10 cellular contexts compared by ENCODE assay signal in the genomic region with DNA sequence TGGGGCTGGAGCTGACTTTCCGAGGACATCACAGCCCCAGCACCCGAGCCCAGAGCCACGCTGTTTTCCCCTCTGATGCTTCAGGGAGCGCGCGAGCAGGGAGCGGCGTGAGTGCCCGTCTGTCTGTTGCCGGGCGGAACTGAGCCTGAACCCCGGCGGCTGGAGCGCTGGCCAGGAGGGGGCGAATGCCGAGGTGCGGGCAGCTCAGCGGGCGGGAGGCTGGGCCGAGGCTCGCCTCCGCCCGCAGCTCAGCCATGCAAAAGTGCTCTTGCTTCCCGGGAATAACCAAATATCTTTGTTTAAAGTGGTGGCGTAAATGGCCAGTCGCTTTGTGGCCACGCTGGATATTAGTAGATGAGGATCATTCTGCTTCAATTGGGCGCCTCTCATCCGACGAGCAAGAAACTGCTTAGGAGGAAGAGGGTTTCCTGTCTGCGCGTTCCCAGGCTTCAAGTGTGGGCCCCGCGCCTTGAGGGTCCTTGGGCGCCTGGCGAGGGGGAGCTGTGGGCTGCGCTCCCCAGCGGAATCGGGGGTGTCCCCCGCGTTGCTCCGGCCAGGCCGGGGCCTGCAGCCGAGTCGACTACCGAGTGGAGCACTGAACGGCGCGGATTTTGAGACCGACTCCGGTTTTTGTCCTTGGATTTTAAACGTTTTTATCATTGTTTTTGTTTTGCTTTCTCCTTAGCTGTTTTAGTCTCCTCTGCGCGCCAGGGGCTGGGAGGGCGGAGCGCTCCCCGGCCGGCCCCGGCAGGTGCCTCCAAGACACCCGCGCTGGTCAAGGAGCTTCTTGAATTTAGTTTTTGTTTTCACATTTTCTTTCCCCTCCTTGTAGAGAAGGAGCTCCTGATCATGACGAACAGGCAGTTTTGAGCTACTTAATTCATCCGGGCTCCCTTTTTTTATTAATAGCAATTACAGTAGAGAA. TPM values are rescaled to one million over a fixed set of nuclear protein-coding genes. Genes with fewer than 3 reads are reported as not detected.
DNase-seq lines count a peak whose midpoint lies in the region; ATAC-seq and TF ChIP-seq lines count a peak whose summit lies in the region.
"Had no signal": no experiment of that assay in that cellular context is flagged by ENCODE, and none has a peak within 500 bp of the region (broad histone marks: within the 10 kb centered on the region; RNA-seq: fewer than 3 reads in every experiment).

No MANE protein-coding gene starts in this region.

- no peaks in the 10 kb centered on the region for H3K9me3 ChIP-seq in ascending aorta
- no peaks in the 10 kb centered on the region for H3K9me3 ChIP-seq in liver (ENCODE audit: control insufficient read depth in 4 of 4, low read length in 3 of 4)
- H3K9me3 ChIP-seq in WERI-Rb-1 (ENCODE audit: severe bottlenecking), result peaks cover 28% of the 10 kb centered on the region

- WGBS in liver, result 4% methylated on average over 63 of the region's 63 CpGs

- H3K9ac ChIP-seq in liver (ENCODE audit: low read depth in 1 of 2, low read length in 2 of 2), result no peak overlapping the region

- DNase-seq in NCI-H2029 (lab: John Stamatoyannopoulos, UW) (peak; percentile 98), NCI-H2029 treated with DMSO at 0.1 percent for 48 hours (lab: John Stamatoyannopoulos, UW) (no peak), NCI-H1105 (lab: John Stamatoyannopoulos, UW) (peak; percentile 70), ascending aorta (ENCODE audit: low spot score in 2 of 2) (no peak), middle frontal gyrus (ENCODE audit: extremely low spot score, low spot score) (no peak), WERI-Rb-1 (no peak)
- DNase-seq: CD4-positive, CD25-positive, alpha-beta regulatory T cell had no signal

- peak overlapping the region; percentile 48 to 52 for H3K4me3 ChIP-seq in ascending aorta
- peak overlapping the region in 1 of 3 donors; percentile 32 for H3K4me3 ChIP-seq in liver (ENCODE audit: low read depth in 1 of 3, low read length in 3 of 3)
- H3K4me3 ChIP-seq in WERI-Rb-1 (ENCODE audit: low read depth, low read length), result no peak overlapping the region

- H3K27ac ChIP-seq in ascending aorta (no peak overlapping the region), liver (ENCODE audit: low read depth in 1 of 2, low read length in 2 of 2) (no peak overlapping the region), WERI-Rb-1 (no peak overlapping the region)

- intact Hi-C loops in ascending aorta (cut with DNase I), result loop anchor here (10.0 kb wide), 1 partner anchor 1074 kb away; a partner anchor contains a TSS

- H3K27me3 ChIP-seq in ascending aorta (peaks cover 54% of the 10 kb centered on the region), liver (ENCODE audit: control insufficient read depth in 4 of 4, insufficient read depth in 4 of 4, low read length in 3 of 4) (peaks cover 7 to 44% (median 34%) of the 10 kb centered on the region in 4 donors), WERI-Rb-1 (ENCODE audit: insufficient read depth, low read depth, severe bottlenecking) (peaks cover 92% of the 10 kb centered on the region)

- no peak for ATAC-seq in GM21529 (IDR thresholded peaks at IDR 0.05; ENCODE audit: unreplicated experiment)

- H3K36me3 ChIP-seq in ascending aorta, result no peaks in the 10 kb centered on the region
- no peaks in the 10 kb centered on the region for H3K36me3 ChIP-seq in liver (ENCODE audit: control insufficient read depth in 4 of 4, insufficient read depth in 3 of 4, low read depth in 1 of 4, low read length in 3 of 4)
- no peaks in the 10 kb centered on the region for H3K36me3 ChIP-seq in WERI-Rb-1

- TF ChIP-seq CTCF in ascending aorta (IDR thresholded peaks at IDR 0.05) (peak in 2 of 3 experiments; percentile 6 to 13), liver (IDR thresholded peaks at IDR 0.05; ENCODE audit: low read depth, low read length, missing input control) (peak; percentile 24), WERI-Rb-1 (IDR thresholded peaks at IDR 0.05; ENCODE audit: low read depth, low read length) (no peak)

- peak in 1 of 2 donors; percentile 43 for TF ChIP-seq RAD21 in liver (IDR thresholded peaks at IDR 0.05)

- H3K4me1 ChIP-seq in ascending aorta (peaks cover 6 to 32% of the 10 kb centered on the region in 2 donors), liver (ENCODE audit: control insufficient read depth in 4 of 4, insufficient read depth in 4 of 4, low read length in 3 of 4) (peaks cover 18 to 68% (median 46%) of the 10 kb centered on the region in 4 donors)

TF ChIP-seq in liver, 16 proteins besides CTCF, POLR2A, EP300 and RAD21:
- TF ChIP-seq GABPA (IDR thresholded peaks at IDR 0.05 in 1 of 2, conservative IDR thresholded peaks at IDR 0.05 in 1 of 2) (no peak), JUND (IDR thresholded peaks at IDR 0.05) (no peak), HNF4A (conservative IDR thresholded peaks at IDR 0.05) (no peak), RXRA (IDR thresholded peaks at IDR 0.05) (no peak), YY1 (IDR thresholded peaks at IDR 0.05) (no peak), TAF1 (conservative IDR thresholded peaks at IDR 0.05) (no peak), EGR1 (IDR thresholded peaks at IDR 0.05; ENCODE audit: low read depth in 2 of 2) (no peak)
- TF ChIP-seq, protein P1, sequence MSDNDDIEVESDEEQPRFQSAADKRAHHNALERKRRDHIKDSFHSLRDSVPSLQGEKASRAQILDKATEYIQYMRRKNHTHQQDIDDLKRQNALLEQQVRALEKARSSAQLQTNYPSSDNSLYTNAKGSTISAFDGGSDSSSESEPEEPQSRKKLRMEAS (IDR thresholded peaks at IDR 0.05), result no peak
- TF ChIP-seq, protein P2, sequence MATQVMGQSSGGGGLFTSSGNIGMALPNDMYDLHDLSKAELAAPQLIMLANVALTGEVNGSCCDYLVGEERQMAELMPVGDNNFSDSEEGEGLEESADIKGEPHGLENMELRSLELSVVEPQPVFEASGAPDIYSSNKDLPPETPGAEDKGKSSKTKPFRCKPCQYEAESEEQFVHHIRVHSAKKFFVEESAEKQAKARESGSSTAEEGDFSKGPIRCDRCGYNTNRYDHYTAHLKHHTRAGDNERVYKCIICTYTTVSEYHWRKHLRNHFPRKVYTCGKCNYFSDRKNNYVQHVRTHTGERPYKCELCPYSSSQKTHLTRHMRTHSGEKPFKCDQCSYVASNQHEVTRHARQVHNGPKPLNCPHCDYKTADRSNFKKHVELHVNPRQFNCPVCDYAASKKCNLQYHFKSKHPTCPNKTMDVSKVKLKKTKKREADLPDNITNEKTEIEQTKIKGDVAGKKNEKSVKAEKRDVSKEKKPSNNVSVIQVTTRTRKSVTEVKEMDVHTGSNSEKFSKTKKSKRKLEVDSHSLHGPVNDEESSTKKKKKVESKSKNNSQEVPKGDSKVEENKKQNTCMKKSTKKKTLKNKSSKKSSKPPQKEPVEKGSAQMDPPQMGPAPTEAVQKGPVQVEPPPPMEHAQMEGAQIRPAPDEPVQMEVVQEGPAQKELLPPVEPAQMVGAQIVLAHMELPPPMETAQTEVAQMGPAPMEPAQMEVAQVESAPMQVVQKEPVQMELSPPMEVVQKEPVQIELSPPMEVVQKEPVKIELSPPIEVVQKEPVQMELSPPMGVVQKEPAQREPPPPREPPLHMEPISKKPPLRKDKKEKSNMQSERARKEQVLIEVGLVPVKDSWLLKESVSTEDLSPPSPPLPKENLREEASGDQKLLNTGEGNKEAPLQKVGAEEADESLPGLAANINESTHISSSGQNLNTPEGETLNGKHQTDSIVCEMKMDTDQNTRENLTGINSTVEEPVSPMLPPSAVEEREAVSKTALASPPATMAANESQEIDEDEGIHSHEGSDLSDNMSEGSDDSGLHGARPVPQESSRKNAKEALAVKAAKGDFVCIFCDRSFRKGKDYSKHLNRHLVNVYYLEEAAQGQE (IDR thresholded peaks at IDR 0.05), result no peak
- TF ChIP-seq, protein P3, sequence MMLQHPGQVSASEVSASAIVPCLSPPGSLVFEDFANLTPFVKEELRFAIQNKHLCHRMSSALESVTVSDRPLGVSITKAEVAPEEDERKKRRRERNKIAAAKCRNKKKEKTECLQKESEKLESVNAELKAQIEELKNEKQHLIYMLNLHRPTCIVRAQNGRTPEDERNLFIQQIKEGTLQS (IDR thresholded peaks at IDR 0.05), result no peak
TF ChIP-seq in liver: peak in this region for 0.

RNA-seq across cellular contexts. Expression of a gene that starts 0.8 kb away (rescaled TPM):
- total RNA-seq in ascending aorta (not detected), liver (not detected)
- polyA plus RNA-seq in liver, result not detected
- total RNA-seq: CD4-positive, CD25-positive, alpha-beta regulatory T cell; renal cortical epithelial cell had no signal
- polyA plus RNA-seq: CD4-positive, CD25-positive, alpha-beta regulatory T cell had no signal

Comparison
In these comparisons a context has a peak if more than half of its experiments do, and no peak if none do; other contexts are left out.
1. DNase-seq: peak in NCI-H2029 (single experiment) and NCI-H1105 (single experiment); none in NCI-H2029 treated with DMSO at 0.1 percent for 48 hours (single experiment), ascending aorta (0 of 2), middle frontal gyrus (single experiment) and WERI-Rb-1 (single experiment).